Comparison of ENCODE assay signal across 22 cellular contexts in genomic region chr1:76921590-76921989, GRCh38. TPM values are rescaled to one million over a fixed set of nuclear protein-coding genes. Genes with fewer than 3 reads are reported as not detected.
"Had no signal": no experiment of that assay in that cellular context is flagged by ENCODE, and none has a peak within 500 bp of the region (broad histone marks: within the 10 kb centered on the region; RNA-seq: fewer than 3 reads in every experiment).

No MANE protein-coding gene starts in this region.

- H3K4me1 ChIP-seq: body of pancreas, left lung, stomach, suprapubic skin had no signal

- H3K4me2 ChIP-seq: smooth muscle cell had no signal

- H3K4me3 Mint-ChIP-seq: activated CD4-positive, alpha-beta memory T cell treated with anti-CD3 and anti-CD28 coated beads, Interleukin-2, amount 10 ng/mL, durations not matched to agents 7 days and 5 days; activated CD4-positive, alpha-beta T cell treated with anti-CD3 and anti-CD28 coated beads, Interleukin-2, amount 10 ng/mL, durations not matched to agents 24 days and 14 days; activated naive CD4-positive, alpha-beta T cell treated with anti-CD3 and anti-CD28 coated beads, Interleukin-2, amount 50 U/mL, for 24 hours; naive thymus-derived CD4-positive, alpha-beta T cell; neural crest cell; stimulated activated memory B cell treated with anti-CD40 and anti-IgM and Interleukin-4, amounts not matched to agents 10 μg/mL and 1 μg/mL and 100 μg/mL, for 72 hours had no signal

- H3K4me3 ChIP-seq: body of pancreas, cardiac muscle cell, left lung, lung, smooth muscle cell, stomach, suprapubic skin, tibial nerve had no signal

- H3K27ac ChIP-seq: body of pancreas, cardiac muscle cell, left lung, stomach, suprapubic skin, tibial nerve had no signal

- H3K27me3 ChIP-seq: body of pancreas, cardiac muscle cell, left lung, stomach, suprapubic skin, tibial nerve had no signal

- H3K36me3 Mint-ChIP-seq: activated naive CD4-positive, alpha-beta T cell treated with anti-CD3 and anti-CD28 coated beads, Interleukin-2, amount 50 U/mL, for 24 hours; naive thymus-derived CD4-positive, alpha-beta T cell; stimulated activated memory B cell treated with anti-CD40 and anti-IgM and Interleukin-4, amounts not matched to agents 10 μg/mL and 1 μg/mL and 100 μg/mL, for 72 hours had no signal

- H3K4me1 Mint-ChIP-seq: activated CD4-positive, alpha-beta memory T cell treated with anti-CD3 and anti-CD28 coated beads, Interleukin-2, amount 10 ng/mL, durations not matched to agents 7 days and 5 days; activated CD4-positive, alpha-beta T cell treated with anti-CD3 and anti-CD28 coated beads, Interleukin-2, amount 10 ng/mL, durations not matched to agents 24 days and 14 days; activated naive CD4-positive, alpha-beta T cell treated with anti-CD3 and anti-CD28 coated beads, Interleukin-2, amount 50 U/mL, for 24 hours; naive thymus-derived CD4-positive, alpha-beta T cell; stimulated activated memory B cell treated with anti-CD40 and anti-IgM and Interleukin-4, amounts not matched to agents 10 μg/mL and 1 μg/mL and 100 μg/mL, for 72 hours had no signal

- ATAC-seq: body of pancreas; left lung; naive thymus-derived CD4-positive, alpha-beta T cell; sciatic nerve; stimulated activated memory B cell treated with anti-CD40 and anti-IgM and Interleukin-4, amounts not matched to agents 10 μg/mL and 1 μg/mL and 100 μg/mL, for 72 hours had no signal

- H3K9me3 ChIP-seq: body of pancreas, left lung, stomach, suprapubic skin, tibial nerve had no signal

- H3K9me3 Mint-ChIP-seq: activated CD4-positive, alpha-beta memory T cell treated with anti-CD3 and anti-CD28 coated beads, Interleukin-2, amount 10 ng/mL, durations not matched to agents 7 days and 5 days; activated CD4-positive, alpha-beta T cell treated with anti-CD3 and anti-CD28 coated beads, Interleukin-2, amount 10 ng/mL, durations not matched to agents 24 days and 14 days; activated naive CD4-positive, alpha-beta T cell treated with anti-CD3 and anti-CD28 coated beads, Interleukin-2, amount 50 U/mL, for 24 hours; naive thymus-derived CD4-positive, alpha-beta T cell; neural crest cell; stimulated activated memory B cell treated with anti-CD40 and anti-IgM and Interleukin-4, amounts not matched to agents 10 μg/mL and 1 μg/mL and 100 μg/mL, for 72 hours had no signal

- H3K27ac Mint-ChIP-seq: activated CD4-positive, alpha-beta memory T cell treated with anti-CD3 and anti-CD28 coated beads, Interleukin-2, amount 10 ng/mL, durations not matched to agents 7 days and 5 days; activated CD4-positive, alpha-beta T cell treated with anti-CD3 and anti-CD28 coated beads, Interleukin-2, amount 10 ng/mL, durations not matched to agents 24 days and 14 days; activated naive CD4-positive, alpha-beta T cell treated with anti-CD3 and anti-CD28 coated beads, Interleukin-2, amount 50 U/mL, for 24 hours; naive thymus-derived CD4-positive, alpha-beta T cell; stimulated activated memory B cell treated with anti-CD40 and anti-IgM and Interleukin-4, amounts not matched to agents 10 μg/mL and 1 μg/mL and 100 μg/mL, for 72 hours had no signal

- DNase-seq: activated CD4-positive, alpha-beta memory T cell treated with anti-CD3 and anti-CD28 coated beads, Interleukin-2, amount 10 ng/mL, durations not matched to agents 7 days and 5 days; activated CD4-positive, alpha-beta T cell treated with anti-CD3 and anti-CD28 coated beads, Interleukin-2, amount 10 ng/mL, durations not matched to agents 24 days and 14 days; activated gamma-delta T cell treated with Interleukin-2 at 50 U/mL for 16 hours; anterior cingulate cortex; body of pancreas; erythroblast; foreskin fibroblast; left lung; naive thymus-derived CD4-positive, alpha-beta T cell; posterior cingulate gyrus; stimulated activated CD4-positive, alpha-beta T cell treated with anti-CD3 and anti-CD28 coated beads, Interleukin-15, amount 100 ng/mL, for 24 hours; stomach had no signal

- H3K36me3 ChIP-seq: cardiac muscle cell, left lung, stomach, suprapubic skin, tibial nerve had no signal

- FAIRE-seq: endometrium had no signal

- H3K27me3 Mint-ChIP-seq: stimulated activated memory B cell treated with anti-CD40 and anti-IgM and Interleukin-4, amounts not matched to agents 10 μg/mL and 1 μg/mL and 100 μg/mL, for 72 hours had no signal

RNA-seq across cellular contexts. Expression of gene ST6GALNAC5, which starts 54.3 kb away (rescaled TPM):
- total RNA-seq: activated CD4-positive, alpha-beta memory T cell treated with anti-CD3 and anti-CD28 coated beads, Interleukin-2, amount 10 ng/mL, durations not matched to agents 7 days and 5 days; activated CD4-positive, alpha-beta T cell treated with anti-CD3 and anti-CD28 coated beads, Interleukin-2, amount 10 ng/mL, durations not matched to agents 24 days and 14 days; naive thymus-derived CD4-positive, alpha-beta T cell had no signal
- polyA plus RNA-seq: naive thymus-derived CD4-positive, alpha-beta T cell had no signal
